In genomic region chr3:144181062-144181461, GRCh38 we compare ENCODE assay signal across 26 cellular contexts.
"Had no signal": no experiment of that assay in that cellular context is flagged by ENCODE, and none has a peak within 500 bp of the region (broad histone marks: within the 10 kb centered on the region; RNA-seq: fewer than 3 reads in every experiment).

No MANE protein-coding gene starts in this region.

- H3K4me1 ChIP-seq: SJCRH30 had no signal

- H3K9ac ChIP-seq: SK-N-SH had no signal

- FAIRE-seq: bronchial epithelial cell had no signal

- H3K36me3 Mint-ChIP-seq: activated naive CD4-positive, alpha-beta T cell treated with anti-CD3 and anti-CD28 coated beads, Interleukin-2, amount 50 U/mL, for 24 hours had no signal

- H3K27me3 ChIP-seq: body of pancreas, SJCRH30 had no signal

- ATAC-seq: activated CD4-positive, CD25-positive, alpha-beta regulatory T cell treated with anti-CD3 and anti-CD28 coated beads, Interleukin-2, amount 50 U/mL, for 24 hours; activated CD8-positive, alpha-beta T cell treated with anti-CD3 and anti-CD28 coated beads, Interleukin-2, amount 10 ng/mL, durations not matched to agents 7 days and 5 days; body of pancreas; Panc1 had no signal

- H3K9me3 ChIP-seq: body of pancreas, SK-N-SH had no signal

- H3K27me3 Mint-ChIP-seq: activated naive CD4-positive, alpha-beta T cell treated with anti-CD3 and anti-CD28 coated beads, Interleukin-2, amount 50 U/mL, for 24 hours; activated T-cell treated with anti-CD3 and anti-CD28 coated beads, Interleukin-2, amount 50 U/mL, for 24 hours had no signal

- H3K4me3 ChIP-seq: body of pancreas, SJCRH30 had no signal

- H3K27ac ChIP-seq: body of pancreas, RWPE1, SJCRH30 had no signal

- H3K36me3 ChIP-seq: SJCRH30 had no signal

- H3K27ac Mint-ChIP-seq: activated CD8-positive, alpha-beta T cell treated with anti-CD3 and anti-CD28 coated beads, Interleukin-2, amount 10 ng/mL, durations not matched to agents 7 days and 5 days; activated naive CD4-positive, alpha-beta T cell treated with anti-CD3 and anti-CD28 coated beads, Interleukin-2, amount 50 U/mL, for 24 hours; activated T-cell treated with anti-CD3 and anti-CD28 coated beads, Interleukin-2, amount 50 U/mL, for 24 hours; activated T-helper 1 cell treated with anti-CD3 and anti-CD28 coated beads, Interleukin-12 subunit alpha, Interleukin-12 subunit beta, Interleukin-2, Interleukin-4 antibody, amounts not matched to agents 30 ng/mL and 10 ng/mL and 1 ng/mL, durations not matched to agents 14 hours and 24 hours and 36 hours; T-helper 1 cell treated with Interleukin-12 subunit alpha and Interleukin-12 subunit beta and Interleukin-4 antibody, amounts not matched to agents 30 μg/mL and 1 μg/mL, for 36 hours had no signal

- H3K4me1 Mint-ChIP-seq: activated naive CD4-positive, alpha-beta T cell treated with anti-CD3 and anti-CD28 coated beads, Interleukin-2, amount 50 U/mL, for 24 hours had no signal

- H3K4me3 Mint-ChIP-seq: activated CD8-positive, alpha-beta T cell treated with anti-CD3 and anti-CD28 coated beads, Interleukin-2, amount 10 ng/mL, durations not matched to agents 7 days and 5 days; activated naive CD4-positive, alpha-beta T cell treated with anti-CD3 and anti-CD28 coated beads, Interleukin-2, amount 50 U/mL, for 24 hours; activated T-cell treated with anti-CD3 and anti-CD28 coated beads, Interleukin-2, amount 50 U/mL, for 24 hours; activated T-helper 1 cell treated with anti-CD3 and anti-CD28 coated beads, Interleukin-12 subunit alpha, Interleukin-12 subunit beta, Interleukin-2, Interleukin-4 antibody, amounts not matched to agents 30 ng/mL and 10 ng/mL and 1 ng/mL, durations not matched to agents 14 hours and 24 hours and 36 hours; T-helper 1 cell treated with Interleukin-12 subunit alpha and Interleukin-12 subunit beta and Interleukin-4 antibody, amounts not matched to agents 30 μg/mL and 1 μg/mL, for 36 hours had no signal

- DNase-seq: activated CD4-positive, alpha-beta T cell treated with anti-CD3 and anti-CD28 coated beads for 48 hours; activated CD4-positive, alpha-beta T cell treated with anti-CD3 and anti-CD28 coated beads, Interleukin-2, amount 50 U/mL, for 4 hours; activated CD8-positive, alpha-beta T cell treated with anti-CD3 and anti-CD28 coated beads, Interleukin-2, amount 10 ng/mL, durations not matched to agents 7 days and 5 days; activated effector memory CD4-positive, alpha-beta T cell treated with Interleukin-2 at 50 U/mL for 16 hours; activated naive CD4-positive, alpha-beta T cell; activated T-cell treated with anti-CD3 and anti-CD28 coated beads, Interleukin-2, amount 50 U/mL, for 24 hours; aorta; body of pancreas; central memory CD4-positive, alpha-beta T cell; MM.1S; NCI-H146; NCI-H187 treated with DMSO at 0.1 percent for 48 hours; NCI-H2081 treated with DMSO at 0.1 percent for 48 hours; NCI-H524 treated with DMSO at 0.1 percent for 48 hours; NCI-H748 treated with DMSO at 0.1 percent for 48 hours; OCI-M1; Right ventricle myocardium superior; SJCRH30; SK-N-SH had no signal

- H3K9me3 Mint-ChIP-seq: activated T-helper 1 cell treated with anti-CD3 and anti-CD28 coated beads, Interleukin-12 subunit alpha, Interleukin-12 subunit beta, Interleukin-2, Interleukin-4 antibody, amounts not matched to agents 30 ng/mL and 10 ng/mL and 1 ng/mL, durations not matched to agents 14 hours and 24 hours and 36 hours had no signal

- H3K4me2 ChIP-seq: SK-N-SH had no signal
